In genomic region chr11:125944350-125945010, GRCh38 we compare ENCODE assay signal across 27 cellular contexts. TPM values are rescaled to one million over a fixed set of nuclear protein-coding genes. Genes with fewer than 3 reads are reported as not detected.
DNase-seq lines count a peak whose midpoint lies in the region; ATAC-seq, FAIRE-seq and TF ChIP-seq lines count a peak whose summit lies in the region.
"Had no signal": no experiment of that assay in that cellular context is flagged by ENCODE, and none has a peak within 500 bp of the region (broad histone marks: within the 10 kb centered on the region; RNA-seq: fewer than 3 reads in every experiment).

No MANE protein-coding gene starts in this region.

- in situ Hi-C loops in HepG2 (cut with HindIII; ENCODE audit: extremely low pct_ligation_motif_present, low pct_unique_long_range_greater_than_20kb): loop anchor here (5.0 kb wide), 1 partner anchor 118 kb away; the partner anchor contains the start of gene CDON

- peak overlapping the region; percentile 56; the same call in 1 of the 2 replicates for H3K4me2 ChIP-seq in HepG2 (ENCODE audit: low read depth, low read length)
- H3K4me2 ChIP-seq in OCI-LY7 (ENCODE audit: low read length): no peak overlapping the region
- H3K4me2 ChIP-seq: BLaER1 had no signal

- TF ChIP-seq EP300 in HepG2 (IDR thresholded peaks at IDR 0.05; ENCODE audit: low read depth in 2 of 2, low read length in 2 of 2): no peak
- no peak for TF ChIP-seq EP300 in HepG2 (CRISPR knock-in tag; IDR thresholded peaks at IDR 0.05; ENCODE audit: borderline replicate concordance)
- no peak for TF ChIP-seq EP300 in stomach (IDR thresholded peaks at IDR 0.05)

- H3K9ac ChIP-seq in HepG2 (ENCODE audit: insufficient read depth, low read depth, low read length): no peak overlapping the region
- H3K9ac ChIP-seq: BLaER1 had no signal

- H3K79me2 ChIP-seq in HepG2 (ENCODE audit: insufficient read depth, low read length) (no peaks in the 10 kb centered on the region), OCI-LY7 (ENCODE audit: insufficient read depth, low read depth, low read length) (no peaks in the 10 kb centered on the region)

- no peak overlapping the region for H2AFZ ChIP-seq in HepG2 (ENCODE audit: low read length)
- H2AFZ ChIP-seq in OCI-LY7 (ENCODE audit: low read length): no peak overlapping the region

- CTCF ChIA-PET in HepG2 (lab: Yijun Ruan, JAX; ENCODE audit: low intra/inter-chr PET ratio, low total read pairs) (no interaction called here), OCI-LY7 (lab: Charles Lee; ENCODE audit: unreplicated experiment) (no interaction called here)

- peaks cover 4% of the 10 kb centered on the region for H3K27me3 Mint-ChIP-seq in nephron (ENCODE audit: low read depth)
- H3K27me3 Mint-ChIP-seq: CD4-positive, CD25-positive, alpha-beta regulatory T cell had no signal

- no TSS peak for BruUV-seq in HepG2 (replicated peaks; lab: Mats Ljungman, UMichigan)
- no TSS peak for BruUV-seq in OCI-LY7 (replicated peaks; lab: Mats Ljungman, UMichigan)

- no peaks in the 10 kb centered on the region for H3K36me3 ChIP-seq in HepG2 (replicated peaks in 1 of 2; ENCODE audit: control insufficient read depth in 1 of 2, insufficient read depth in 2 of 2, low read length in 2 of 2)
- H3K36me3 ChIP-seq in right lobe of liver: no peaks in the 10 kb centered on the region
- H3K36me3 ChIP-seq in stomach: no peaks in the 10 kb centered on the region
- no peaks in the 10 kb centered on the region for H3K36me3 ChIP-seq in OCI-LY7 (ENCODE audit: insufficient read depth, low read length)
- H3K36me3 ChIP-seq: BLaER1, MG63 had no signal

- no peaks in the 10 kb centered on the region for H3K9me3 Mint-ChIP-seq in nephron
- H3K9me3 Mint-ChIP-seq: CD4-positive, CD25-positive, alpha-beta regulatory T cell had no signal

- peak overlapping the region; percentile 24 to 72 (median 49) for H3K27ac Mint-ChIP-seq in nephron
- H3K27ac Mint-ChIP-seq: CD4-positive, CD25-positive, alpha-beta regulatory T cell had no signal

- POLR2A ChIA-PET in HepG2 (lab: Yijun Ruan, JAX): interaction anchor here (1.4 kb wide), 1 partner anchor 242 kb away, joined by 4 read pairs; no protein-coding TSS in a partner anchor
- POLR2A ChIA-PET in OCI-LY7 (lab: Charles Lee): interaction anchor here (0.6 kb wide), 1 partner anchor 15 kb away, joined by 4 read pairs; no protein-coding TSS in a partner anchor

- peaks cover 42% of the 10 kb centered on the region for H3K4me1 Mint-ChIP-seq in nephron

- no peak overlapping the region for H3K4me3 Mint-ChIP-seq in nephron
- H3K4me3 Mint-ChIP-seq: CD4-positive, CD25-positive, alpha-beta regulatory T cell had no signal

- H3K27me3 ChIP-seq in HepG2 (ENCODE audit: control insufficient read depth in 1 of 2, insufficient read depth in 2 of 2, low read length in 2 of 2) (peaks cover 0 to 3% of the 10 kb centered on the region in 2 experiments; a peak in 1 of 5 replicates), right lobe of liver (no peaks in the 10 kb centered on the region), stomach (peaks cover 0 to 26% (median 0%) of the 10 kb centered on the region in 3 donors)
- H3K27me3 ChIP-seq: BLaER1, MG63 had no signal

- TF ChIP-seq RAD21 in HepG2 (CRISPR knock-in tag; IDR thresholded peaks at IDR 0.05): no peak

- H3K4me3 ChIP-seq in HepG2 (replicated peaks in 1 of 3; ENCODE audit: insufficient read depth in 1 of 3, low read depth in 2 of 3, low read length in 3 of 3) (no peak overlapping the region), right lobe of liver (no peak overlapping the region), stomach (no peak overlapping the region), OCI-LY7 (ENCODE audit: low read depth, low read length, poor library complexity, severe bottlenecking) (no peak overlapping the region)
- H3K4me3 ChIP-seq: BLaER1, MG63 had no signal

- 58% methylated on average over 12 of the region's 13 CpGs for WGBS in HepG2 (ENCODE audit: low lambda C conversion rate)
- WGBS in right lobe of liver (ENCODE audit: insufficient coverage, low coverage, low lambda C conversion rate, missing lambda C conversion rate): 53% methylated on average over 4 of the region's 13 CpGs
- 78 to 84% (median 80%) methylated on average over 13 of the region's 13 CpGs for WGBS in stomach, 5 donors

- no peaks in the 10 kb centered on the region for H3K9me2 ChIP-seq in OCI-LY7 (ENCODE audit: insufficient read depth, low read length)

- H3K9me3 ChIP-seq in HepG2 (ENCODE audit: low read length): no peaks in the 10 kb centered on the region
- H3K9me3 ChIP-seq in right lobe of liver: no peaks in the 10 kb centered on the region
- H3K9me3 ChIP-seq in stomach: no peaks in the 10 kb centered on the region
- no peaks in the 10 kb centered on the region for H3K9me3 ChIP-seq in OCI-LY7 (ENCODE audit: low read length)
- H3K9me3 ChIP-seq: BLaER1, MG63 had no signal

- peaks cover 61% of the 10 kb centered on the region for H3K4me1 ChIP-seq in HepG2 (ENCODE audit: insufficient read depth, low read length)
- H3K4me1 ChIP-seq in right lobe of liver: no peaks in the 10 kb centered on the region
- H3K4me1 ChIP-seq in stomach: peaks cover 0 to 6% (median 3%) of the 10 kb centered on the region in 4 donors
- H3K4me1 ChIP-seq in OCI-LY7 (ENCODE audit: insufficient read depth, low read length, poor library complexity, severe bottlenecking): no peaks in the 10 kb centered on the region

- ATAC-seq in HepG2: no peak
- ATAC-seq in right lobe of liver: no peak
- no peak for ATAC-seq in HG03460 (IDR thresholded peaks at IDR 0.05; ENCODE audit: unreplicated experiment)

- H3K27ac ChIP-seq in HepG2 (ENCODE audit: extremely low read length, insufficient read depth, low read length): no peak overlapping the region
- H3K27ac ChIP-seq in right lobe of liver: no peak overlapping the region
- no peak overlapping the region for H3K27ac ChIP-seq in stomach
- no peak overlapping the region for H3K27ac ChIP-seq in OCI-LY7 (ENCODE audit: low read depth, low read length, poor library complexity, severe bottlenecking)
- H3K27ac ChIP-seq: BLaER1 had no signal

- TF ChIP-seq CTCF in HepG2 (CRISPR knock-in tag; IDR thresholded peaks at IDR 0.05): no peak
- no peak for TF ChIP-seq CTCF in right lobe of liver (IDR thresholded peaks at IDR 0.05)
- TF ChIP-seq CTCF in nephron (IDR thresholded peaks at IDR 0.05; ENCODE audit: unreplicated experiment in 3 of 3): no peak
- TF ChIP-seq CTCF in stomach (IDR thresholded peaks at IDR 0.05): no peak
- no peak for TF ChIP-seq CTCF in OCI-LY7 (conservative IDR thresholded peaks at IDR 0.05; ENCODE audit: low read length)

- H4K20me1 ChIP-seq in HepG2 (ENCODE audit: insufficient read depth, low read length): no peaks in the 10 kb centered on the region
- H4K20me1 ChIP-seq in OCI-LY7 (ENCODE audit: insufficient read depth, low read length): no peaks in the 10 kb centered on the region
- H4K20me1 ChIP-seq: BLaER1 had no signal

- TF ChIP-seq POLR2A in HepG2 (IDR thresholded peaks at IDR 0.05; ENCODE audit: insufficient read depth in 1 of 2, low read depth in 2 of 2, low read length in 2 of 2) (no peak), right lobe of liver (IDR thresholded peaks at IDR 0.05) (no peak), stomach (IDR thresholded peaks at IDR 0.05) (no peak), erythroblast (IDR thresholded peaks at IDR 0.05; ENCODE audit: low read length) (no peak)

- FAIRE-seq in HepG2 (lab: Jason Lieb, UNC): no peak
- FAIRE-seq: A204.1, HTR-8/SVneo had no signal

- no peaks in the 10 kb centered on the region for H3K36me3 Mint-ChIP-seq in nephron (ENCODE audit: low read depth)
- H3K36me3 Mint-ChIP-seq: CD4-positive, CD25-positive, alpha-beta regulatory T cell had no signal

- DNase-seq in HepG2 (ENCODE audit: low spot score) (no peak), right lobe of liver (no peak), stomach (peak; percentile 15), OCI-LY7 (ENCODE audit: low spot score) (no peak), erythroblast (lab: John Stamatoyannopoulos, UW) (no peak)
- DNase-seq: CD4-positive, CD25-positive, alpha-beta regulatory T cell; DMS153; DND-41; KG1; MG63; NCI-H1105 treated with DMSO at 0.1 percent for 48 hours; NCI-H146; NCI-H1930; NCI-H446 treated with DMSO at 0.1 percent for 48 hours; NCI-H526; NCI-H82; NK-92 treated with Interleukin-12 subunit alpha and Interleukin-12 subunit beta, amount 100 ng/mL, for 24 hours; RPMI8226; SHP77 had no signal

- intact Hi-C loops in HepG2 (cut with micrococcal nuclease; ENCODE audit: unreplicated experiment): no loop called here
- intact Hi-C loops in right lobe of liver (cut with DNase I): loop anchor here in 1 of 2 donors (10.0 kb wide), 1 partner anchor 90 kb away; no protein-coding TSS in a partner anchor
- intact Hi-C loops in stomach (cut with DNase I; ENCODE audit: low total_unique reads): loop anchor here (5.0 kb wide), 1 partner anchor 253 kb away; no protein-coding TSS in a partner anchor
- intact Hi-C loops in OCI-LY7 (cut with micrococcal nuclease; ENCODE audit: unreplicated experiment): no loop called here

RNA-seq across cellular contexts. Expression of gene VSIG10L2, which starts 1.4 kb away (rescaled TPM):
- not detected in 2 replicates for total RNA-seq in HepG2 (2016; rRNA removed; fragmentation: Illumina TruSeq; extraction: Trizol)
- not detected in 2 replicates for total RNA-seq in HepG2 (2016; cell fraction: cytosol; rRNA removed; fragmentation: Illumina TruSeq; extraction: Trizol; ENCODE audit: low read depth)
- total RNA-seq in HepG2 (2016; cell fraction: insoluble cytoplasmic fraction; rRNA removed; fragmentation: Illumina TruSeq; extraction: Trizol): 0.04 TPM in 1 of 2 replicates, not detected in the other
- total RNA-seq in HepG2 (2016; cell fraction: membrane; rRNA removed; fragmentation: Illumina TruSeq; extraction: Trizol): not detected in 2 replicates
- not detected in 2 replicates for total RNA-seq in HepG2 (2016; cell fraction: nucleus; rRNA removed; fragmentation: Illumina TruSeq; extraction: Trizol)
- polyA plus RNA-seq in HepG2 (2011; rRNA removed): 0.13 and 0.21 TPM in 2 replicates
- 0.04 and 0.05 TPM in 2 replicates for polyA plus RNA-seq in HepG2 (2011; cell fraction: cytosol; rRNA removed)
- polyA plus RNA-seq in HepG2 (2011; cell fraction: nucleus; rRNA removed): 0.16 and 0.27 TPM in 2 replicates
- 0.07 TPM in 1 of 2 replicates, not detected in the other for polyA plus RNA-seq in HepG2 (2012)
- polyA plus RNA-seq in HepG2 (2016; cell fraction: cytosol; fragmentation: Illumina TruSeq; extraction: Trizol; ENCODE audit: low read depth): not detected in 2 replicates
- polyA plus RNA-seq in HepG2 (2016; cell fraction: insoluble cytoplasmic fraction; fragmentation: Illumina TruSeq; extraction: Trizol; ENCODE audit: low read depth): not detected in 2 replicates
- polyA plus RNA-seq in HepG2 (2016; cell fraction: membrane; fragmentation: Illumina TruSeq; extraction: Trizol; ENCODE audit: low read depth): not detected in 2 replicates
- not detected in 2 replicates for polyA plus RNA-seq in HepG2 (2016; cell fraction: nucleus; fragmentation: Illumina TruSeq; extraction: Trizol; ENCODE audit: insufficient read depth, low read depth)
- polyA minus RNA-seq in HepG2 (2011; rRNA and poly(A)+ RNA removed; ENCODE audit: low replicate concordance): 0.04 TPM in 1 of 2 replicates, not detected in the other
- polyA minus RNA-seq in HepG2 (2011; cell fraction: cytosol; rRNA and poly(A)+ RNA removed): not detected in 2 replicates
- polyA minus RNA-seq in HepG2 (2011; cell fraction: nucleus; rRNA and poly(A)+ RNA removed): 0.13 TPM in 1 of 2 replicates, not detected in the other
- total RNA-seq in right lobe of liver: under 1 TPM in 1 of 6 experiments, not detected in 5; 0.06 TPM
- not detected for total RNA-seq in stomach
- 1 to 10 TPM in 1 of 3 donors, under 1 TPM in 1, not detected in 1; 0.35 to 1.4 TPM for polyA plus RNA-seq in stomach
- not detected in 2 replicates for total RNA-seq in OCI-LY7 (2014; rRNA removed; shearing (Covaris generic))
- not detected in 2 replicates for total RNA-seq in OCI-LY7 (2022)
- total RNA-seq: CD4-positive, CD25-positive, alpha-beta regulatory T cell; H4; SK-MEL-5 had no signal
- polyA plus RNA-seq: AG04450; CD4-positive, CD25-positive, alpha-beta regulatory T cell had no signal

RNA-seq across cellular contexts. Expression of gene DDX25, which starts 40.2 kb away (rescaled TPM):
- total RNA-seq in HepG2 (2016; rRNA removed; fragmentation: Illumina TruSeq; extraction: Trizol): 0.11 and 0.29 TPM in 2 replicates
- total RNA-seq in HepG2 (2016; cell fraction: cytosol; rRNA removed; fragmentation: Illumina TruSeq; extraction: Trizol; ENCODE audit: low read depth): 0.71 TPM in 2 replicates
- total RNA-seq in HepG2 (2016; cell fraction: insoluble cytoplasmic fraction; rRNA removed; fragmentation: Illumina TruSeq; extraction: Trizol): 0.24 TPM in 1 of 2 replicates, not detected in the other
- total RNA-seq in HepG2 (2016; cell fraction: membrane; rRNA removed; fragmentation: Illumina TruSeq; extraction: Trizol): 0.37 and 0.38 TPM in 2 replicates
- not detected in 2 replicates for total RNA-seq in HepG2 (2016; cell fraction: nucleus; rRNA removed; fragmentation: Illumina TruSeq; extraction: Trizol)
- 0.13 and 0.17 TPM in 2 replicates for polyA plus RNA-seq in HepG2 (2011; rRNA removed)
- 0.09 and 0.12 TPM in 2 replicates for polyA plus RNA-seq in HepG2 (2011; cell fraction: cytosol; rRNA removed)
- 0.14 and 0.24 TPM in 2 replicates for polyA plus RNA-seq in HepG2 (2011; cell fraction: nucleus; rRNA removed)
- 0.17 and 0.40 TPM in 2 replicates for polyA plus RNA-seq in HepG2 (2012)
- polyA plus RNA-seq in HepG2 (2016; cell fraction: cytosol; fragmentation: Illumina TruSeq; extraction: Trizol; ENCODE audit: low read depth): 0.60 and 0.75 TPM in 2 replicates
- 0.40 and 0.72 TPM in 2 replicates for polyA plus RNA-seq in HepG2 (2016; cell fraction: insoluble cytoplasmic fraction; fragmentation: Illumina TruSeq; extraction: Trizol; ENCODE audit: low read depth)
- 0.23 and 0.99 TPM in 2 replicates for polyA plus RNA-seq in HepG2 (2016; cell fraction: membrane; fragmentation: Illumina TruSeq; extraction: Trizol; ENCODE audit: low read depth)
- 0.93 TPM in 1 of 2 replicates, not detected in the other for polyA plus RNA-seq in HepG2 (2016; cell fraction: nucleus; fragmentation: Illumina TruSeq; extraction: Trizol; ENCODE audit: insufficient read depth, low read depth)
- polyA minus RNA-seq in HepG2 (2011; rRNA and poly(A)+ RNA removed; ENCODE audit: low replicate concordance): 0.04 TPM in 1 of 2 replicates, not detected in the other
- polyA minus RNA-seq in HepG2 (2011; cell fraction: cytosol; rRNA and poly(A)+ RNA removed): not detected in 2 replicates
- 0.13 and 0.50 TPM in 2 replicates for polyA minus RNA-seq in HepG2 (2011; cell fraction: nucleus; rRNA and poly(A)+ RNA removed)
- under 1 TPM in 4 of 6 experiments, not detected in 2; 0.17 to 0.28 (median 0.21) TPM for total RNA-seq in right lobe of liver
- 1 to 10 TPM in 1 of 5 donors, under 1 TPM in 2, not detected in 2; under 0.01 to 1.0 (median 0.92) TPM for total RNA-seq in stomach
- polyA plus RNA-seq in stomach: under 1 TPM in 2 of 3 donors, not detected in 1; 0.25 to 0.30 TPM
- 0.13 TPM in 1 of 2 replicates, not detected in the other for total RNA-seq in OCI-LY7 (2014; rRNA removed; shearing (Covaris generic))
- 0.31 TPM in 1 of 2 replicates, not detected in the other for total RNA-seq in OCI-LY7 (2022)
- total RNA-seq: CD4-positive, CD25-positive, alpha-beta regulatory T cell; H4 had no signal
- polyA plus RNA-seq: AG04450; CD4-positive, CD25-positive, alpha-beta regulatory T cell had no signal

RNA-seq across cellular contexts. Expression of gene PUS3, which starts 41.5 kb away (rescaled TPM):
- total RNA-seq in HepG2 (2016; rRNA removed; fragmentation: Illumina TruSeq; extraction: Trizol) (18.2 and 22.9 TPM in 2 replicates), right lobe of liver (10 to 100 TPM; 11.8 to 24.7 (median 17.4) TPM), stomach (10 to 100 TPM in 1 of 5 donors, 1 to 10 TPM in 3, under 1 TPM in 1; 0.58 to 15.1 (median 4.0) TPM), OCI-LY7 (2022) (9.2 and 10.2 TPM in 2 replicates)
- total RNA-seq in HepG2 (2016; cell fraction: cytosol; rRNA removed; fragmentation: Illumina TruSeq; extraction: Trizol; ENCODE audit: low read depth): 5.5 and 5.9 TPM in 2 replicates
- 16.9 and 22.4 TPM in 2 replicates for total RNA-seq in HepG2 (2016; cell fraction: insoluble cytoplasmic fraction; rRNA removed; fragmentation: Illumina TruSeq; extraction: Trizol)
- total RNA-seq in HepG2 (2016; cell fraction: membrane; rRNA removed; fragmentation: Illumina TruSeq; extraction: Trizol): 9.5 and 12.0 TPM in 2 replicates
- total RNA-seq in HepG2 (2016; cell fraction: nucleus; rRNA removed; fragmentation: Illumina TruSeq; extraction: Trizol): 9.6 and 10.8 TPM in 2 replicates
- polyA plus RNA-seq in HepG2 (2011; rRNA removed) (4.7 and 6.0 TPM in 2 replicates), stomach (10 to 100 TPM; 10.3 to 11.2 (median 10.7) TPM)
- polyA plus RNA-seq in HepG2 (2011; cell fraction: cytosol; rRNA removed): 4.2 and 6.7 TPM in 2 replicates
- polyA plus RNA-seq in HepG2 (2011; cell fraction: nucleus; rRNA removed): 1.8 and 2.4 TPM in 2 replicates
- 13.1 and 13.6 TPM in 2 replicates for polyA plus RNA-seq in HepG2 (2012)
- 4.8 and 5.5 TPM in 2 replicates for polyA plus RNA-seq in HepG2 (2016; cell fraction: cytosol; fragmentation: Illumina TruSeq; extraction: Trizol; ENCODE audit: low read depth)
- 21.1 and 26.9 TPM in 2 replicates for polyA plus RNA-seq in HepG2 (2016; cell fraction: insoluble cytoplasmic fraction; fragmentation: Illumina TruSeq; extraction: Trizol; ENCODE audit: low read depth)
- polyA plus RNA-seq in HepG2 (2016; cell fraction: membrane; fragmentation: Illumina TruSeq; extraction: Trizol; ENCODE audit: low read depth): 6.2 and 11.5 TPM in 2 replicates
- 15.5 and 21.5 TPM in 2 replicates for polyA plus RNA-seq in HepG2 (2016; cell fraction: nucleus; fragmentation: Illumina TruSeq; extraction: Trizol; ENCODE audit: insufficient read depth, low read depth)
- 4.6 and 6.9 TPM in 2 replicates for polyA minus RNA-seq in HepG2 (2011; rRNA and poly(A)+ RNA removed; ENCODE audit: low replicate concordance)
- 8.4 and 9.7 TPM in 2 replicates for polyA minus RNA-seq in HepG2 (2011; cell fraction: cytosol; rRNA and poly(A)+ RNA removed)
- polyA minus RNA-seq in HepG2 (2011; cell fraction: nucleus; rRNA and poly(A)+ RNA removed): 4.8 and 6.1 TPM in 2 replicates
- total RNA-seq in OCI-LY7 (2014; rRNA removed; shearing (Covaris generic)): 7.7 and 8.6 TPM in 2 replicates

RNA-seq across cellular contexts. Expression of gene HYLS1, which starts 57.0 kb away (rescaled TPM):
- 3.8 and 5.6 TPM in 2 replicates for total RNA-seq in HepG2 (2016; rRNA removed; fragmentation: Illumina TruSeq; extraction: Trizol)
- 1.1 and 1.3 TPM in 2 replicates for total RNA-seq in HepG2 (2016; cell fraction: cytosol; rRNA removed; fragmentation: Illumina TruSeq; extraction: Trizol; ENCODE audit: low read depth)
- 3.8 and 5.5 TPM in 2 replicates for total RNA-seq in HepG2 (2016; cell fraction: insoluble cytoplasmic fraction; rRNA removed; fragmentation: Illumina TruSeq; extraction: Trizol)
- 2.0 and 2.2 TPM in 2 replicates for total RNA-seq in HepG2 (2016; cell fraction: membrane; rRNA removed; fragmentation: Illumina TruSeq; extraction: Trizol)
- total RNA-seq in HepG2 (2016; cell fraction: nucleus; rRNA removed; fragmentation: Illumina TruSeq; extraction: Trizol): 2.1 and 2.5 TPM in 2 replicates
- polyA plus RNA-seq in HepG2 (2011; rRNA removed): 1.1 and 1.3 TPM in 2 replicates
- polyA plus RNA-seq in HepG2 (2011; cell fraction: cytosol; rRNA removed): 0.62 and 0.85 TPM in 2 replicates
- polyA plus RNA-seq in HepG2 (2011; cell fraction: nucleus; rRNA removed): 0.47 and 0.52 TPM in 2 replicates
- 1.3 and 1.4 TPM in 2 replicates for polyA plus RNA-seq in HepG2 (2012)
- 0.41 and 0.57 TPM in 2 replicates for polyA plus RNA-seq in HepG2 (2016; cell fraction: cytosol; fragmentation: Illumina TruSeq; extraction: Trizol; ENCODE audit: low read depth)
- 4.5 and 6.0 TPM in 2 replicates for polyA plus RNA-seq in HepG2 (2016; cell fraction: insoluble cytoplasmic fraction; fragmentation: Illumina TruSeq; extraction: Trizol; ENCODE audit: low read depth)
- 0.76 and 0.81 TPM in 2 replicates for polyA plus RNA-seq in HepG2 (2016; cell fraction: membrane; fragmentation: Illumina TruSeq; extraction: Trizol; ENCODE audit: low read depth)
- polyA plus RNA-seq in HepG2 (2016; cell fraction: nucleus; fragmentation: Illumina TruSeq; extraction: Trizol; ENCODE audit: insufficient read depth, low read depth): 2.4 and 2.9 TPM in 2 replicates
- 0.50 TPM in 1 of 2 replicates, not detected in the other for polyA minus RNA-seq in HepG2 (2011; rRNA and poly(A)+ RNA removed; ENCODE audit: low replicate concordance)
- polyA minus RNA-seq in HepG2 (2011; cell fraction: cytosol; rRNA and poly(A)+ RNA removed): 0.44 TPM in 1 of 2 replicates, not detected in the other
- 0.90 and 1.5 TPM in 2 replicates for polyA minus RNA-seq in HepG2 (2011; cell fraction: nucleus; rRNA and poly(A)+ RNA removed)
- total RNA-seq in right lobe of liver: 1 to 10 TPM; 1.7 to 3.5 (median 3.2) TPM
- 1 to 10 TPM in 2 of 5 donors, under 1 TPM in 2, not detected in 1; 0.87 to 6.6 (median 1.9) TPM for total RNA-seq in stomach
- polyA plus RNA-seq in stomach: 1 to 10 TPM; 2.9 to 4.5 (median 3.8) TPM
- total RNA-seq in OCI-LY7 (2014; rRNA removed; shearing (Covaris generic)): 25.1 and 31.5 TPM in 2 replicates
- 18.3 and 22.9 TPM in 2 replicates for total RNA-seq in OCI-LY7 (2022)
